ENCODE assay signal across 16 cellular contexts in the genomic region with DNA sequence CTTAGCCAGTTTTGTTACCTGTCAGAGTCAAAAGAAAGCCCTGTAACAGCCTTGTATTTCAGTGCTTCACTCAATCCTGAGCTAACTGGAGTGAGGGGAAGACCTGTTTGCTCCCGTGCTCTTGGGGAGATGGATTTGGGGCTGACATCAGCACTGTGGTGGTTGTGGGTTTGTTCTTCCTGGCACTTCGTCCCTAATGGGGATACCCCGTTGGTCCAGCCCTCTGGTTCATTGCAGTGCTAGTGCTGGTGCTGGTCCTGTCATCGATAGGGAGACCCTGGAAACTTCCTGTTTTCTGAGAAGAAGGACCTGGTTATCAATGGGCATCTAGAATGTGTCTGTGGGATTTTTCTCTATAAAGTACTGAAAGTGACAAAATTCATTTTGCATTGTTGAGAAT.
"Had no signal": no experiment of that assay in that cellular context is flagged by ENCODE, and none has a peak within 500 bp of the region (broad histone marks: within the 10 kb centered on the region; RNA-seq: fewer than 3 reads in every experiment).

No MANE protein-coding gene starts in this region.

- H3K4me3 ChIP-seq: tibial nerve, vagina had no signal

- H3K9me3 ChIP-seq: adrenal gland, gastroesophageal sphincter, neutrophil, tibial nerve, vagina had no signal

- H3K4me3 Mint-ChIP-seq: activated CD4-positive, alpha-beta memory T cell treated with anti-CD3 and anti-CD28 coated beads, Interleukin-2, amount 10 ng/mL, durations not matched to agents 7 days and 5 days; activated CD4-positive, alpha-beta T cell treated with anti-CD3 and anti-CD28 coated beads for 36 hours; activated naive CD4-positive, alpha-beta T cell treated with anti-CD3 and anti-CD28 coated beads, Interleukin-2, amount 10 ng/mL, durations not matched to agents 7 days and 5 days; activated T-cell treated with anti-CD3 and anti-CD28 coated beads, Interleukin-2, amount 50 U/mL, for 24 hours; memory B cell; natural killer cell had no signal

- ATAC-seq: activated CD4-positive, alpha-beta T cell treated with anti-CD3 and anti-CD28 coated beads for 36 hours; gastroesophageal sphincter; natural killer cell had no signal

- DNase-seq: activated CD4-positive, alpha-beta memory T cell treated with anti-CD3 and anti-CD28 coated beads, Interleukin-2, amount 10 ng/mL, durations not matched to agents 7 days and 5 days; activated CD4-positive, alpha-beta T cell treated with anti-CD3 and anti-CD28 coated beads for 36 hours; activated naive CD4-positive, alpha-beta T cell treated with anti-CD3 and anti-CD28 coated beads, Interleukin-2, amount 10 ng/mL, durations not matched to agents 7 days and 5 days; activated T-cell treated with anti-CD3 and anti-CD28 coated beads, Interleukin-2, amount 50 U/mL, for 24 hours; erythroblast; natural killer cell; stimulated activated CD4-positive, alpha-beta T cell treated with anti-CD3 and anti-CD28 coated beads, Interleukin-2, amount 100 ng/mL, for 48 hours; stimulated activated naive CD4-positive, alpha-beta T cell; WERI-Rb-1 had no signal

- H3K9me3 Mint-ChIP-seq: activated CD4-positive, alpha-beta memory T cell treated with anti-CD3 and anti-CD28 coated beads, Interleukin-2, amount 10 ng/mL, durations not matched to agents 7 days and 5 days; activated naive CD4-positive, alpha-beta T cell treated with anti-CD3 and anti-CD28 coated beads, Interleukin-2, amount 10 ng/mL, durations not matched to agents 7 days and 5 days; activated T-cell treated with anti-CD3 and anti-CD28 coated beads, Interleukin-2, amount 50 U/mL, for 24 hours; memory B cell; natural killer cell had no signal

- H3K36me3 Mint-ChIP-seq: activated naive CD4-positive, alpha-beta T cell treated with anti-CD3 and anti-CD28 coated beads, Interleukin-2, amount 10 ng/mL, durations not matched to agents 7 days and 5 days; natural killer cell had no signal

- H3K27ac Mint-ChIP-seq: activated CD4-positive, alpha-beta memory T cell treated with anti-CD3 and anti-CD28 coated beads, Interleukin-2, amount 10 ng/mL, durations not matched to agents 7 days and 5 days; activated CD4-positive, alpha-beta T cell treated with anti-CD3 and anti-CD28 coated beads for 36 hours; activated naive CD4-positive, alpha-beta T cell treated with anti-CD3 and anti-CD28 coated beads, Interleukin-2, amount 10 ng/mL, durations not matched to agents 7 days and 5 days; activated T-cell treated with anti-CD3 and anti-CD28 coated beads, Interleukin-2, amount 50 U/mL, for 24 hours; memory B cell; natural killer cell had no signal

- H3K79me2 ChIP-seq: parathyroid adenoma had no signal

- H3K27me3 Mint-ChIP-seq: activated CD4-positive, alpha-beta memory T cell treated with anti-CD3 and anti-CD28 coated beads, Interleukin-2, amount 10 ng/mL, durations not matched to agents 7 days and 5 days; activated CD4-positive, alpha-beta T cell treated with anti-CD3 and anti-CD28 coated beads for 36 hours; activated naive CD4-positive, alpha-beta T cell treated with anti-CD3 and anti-CD28 coated beads, Interleukin-2, amount 10 ng/mL, durations not matched to agents 7 days and 5 days; activated T-cell treated with anti-CD3 and anti-CD28 coated beads, Interleukin-2, amount 50 U/mL, for 24 hours; memory B cell had no signal

- H3K27ac ChIP-seq: neutrophil, parathyroid adenoma, tibial nerve, vagina, WERI-Rb-1 had no signal

- H3K4me1 ChIP-seq: parathyroid adenoma, vagina had no signal

- H3K36me3 ChIP-seq: adrenal gland, gastroesophageal sphincter, neutrophil, tibial nerve, vagina, WERI-Rb-1 had no signal

- H3K27me3 ChIP-seq: adrenal gland, gastroesophageal sphincter, neutrophil, tibial nerve, vagina had no signal
